1 cellular context compared by ENCODE assay signal in genomic region chr1:15751739-15752138, GRCh38.
TF ChIP-seq lines count a peak whose summit lies in the region.

No MANE protein-coding gene starts in this region.

TF ChIP-seq in HepG2, 621 proteins besides CTCF, POLR2A, EP300 and RAD21:
- TF ChIP-seq ZMAT3 (CRISPR knock-in tag; conservative IDR thresholded peaks at IDR 0.05), result no peak
- no peak for TF ChIP-seq ZNF570 (CRISPR knock-in tag; IDR thresholded peaks at IDR 0.05; ENCODE audit: borderline replicate concordance)
- TF ChIP-seq ZNF782 (CRISPR knock-in tag; IDR thresholded peaks at IDR 0.05; ENCODE audit: borderline replicate concordance), result no peak
- no peak for TF ChIP-seq CBFB (CRISPR knock-in tag; IDR thresholded peaks at IDR 0.05)
- no peak for TF ChIP-seq GLI4 (CRISPR knock-in tag; IDR thresholded peaks at IDR 0.05; ENCODE audit: borderline replicate concordance)
- no peak for TF ChIP-seq TBL1XR1 (IDR thresholded peaks at IDR 0.05; ENCODE audit: borderline replicate concordance, low read length, partially characterized antibody)
- TF ChIP-seq ZNF605 (CRISPR knock-in tag; IDR thresholded peaks at IDR 0.05), result no peak
- TF ChIP-seq PHF21A (CRISPR knock-in tag; IDR thresholded peaks at IDR 0.05), result no peak
- no peak for TF ChIP-seq STAT5B (CRISPR knock-in tag; IDR thresholded peaks at IDR 0.05)
- no peak for TF ChIP-seq NRL (CRISPR knock-in tag; IDR thresholded peaks at IDR 0.05; ENCODE audit: borderline replicate concordance)
- no peak for TF ChIP-seq PITX1 (CRISPR knock-in tag; IDR thresholded peaks at IDR 0.05)
- TF ChIP-seq ZNF382 (CRISPR knock-in tag; IDR thresholded peaks at IDR 0.05; ENCODE audit: borderline replicate concordance), result no peak
- no peak for TF ChIP-seq TSC22D2 (CRISPR knock-in tag; IDR thresholded peaks at IDR 0.05; ENCODE audit: borderline replicate concordance)
- no peak for TF ChIP-seq TRAFD1 (CRISPR knock-in tag; IDR thresholded peaks at IDR 0.05; ENCODE audit: borderline replicate concordance)
- TF ChIP-seq THRA (CRISPR knock-in tag; IDR thresholded peaks at IDR 0.05; ENCODE audit: borderline replicate concordance), result no peak
- no peak for TF ChIP-seq IRF2 (CRISPR knock-in tag; IDR thresholded peaks at IDR 0.05)
- TF ChIP-seq ZNF530 (CRISPR knock-in tag; IDR thresholded peaks at IDR 0.05; ENCODE audit: low read depth), result no peak
- TF ChIP-seq FUBP1 (CRISPR knock-in tag; IDR thresholded peaks at IDR 0.05; ENCODE audit: borderline replicate concordance), result no peak
